ENCODE assay signal across 33 cellular contexts in the genomic region with DNA sequence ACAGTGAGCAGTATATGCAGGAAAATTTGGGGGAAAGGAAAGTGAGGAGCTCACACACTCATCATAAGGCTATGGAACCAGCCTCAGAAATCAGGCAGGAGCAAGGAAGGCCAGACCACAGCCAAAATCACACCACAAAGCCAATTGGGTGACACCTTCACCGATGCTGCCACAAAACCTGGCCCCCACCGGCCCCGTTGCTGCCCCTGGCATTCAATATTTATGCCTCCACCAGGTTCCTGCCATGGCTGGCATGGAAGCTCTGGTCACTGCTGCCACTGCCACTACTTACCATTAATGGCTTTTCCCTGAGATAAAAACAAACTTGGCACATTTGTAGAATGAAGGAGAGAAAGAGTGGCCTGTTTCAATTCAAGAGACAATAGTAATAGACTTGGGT.
"Had no signal": no experiment of that assay in that cellular context is flagged by ENCODE, and none has a peak within 500 bp of the region (broad histone marks: within the 10 kb centered on the region; RNA-seq: fewer than 3 reads in every experiment).

No MANE protein-coding gene starts in this region.

- H3K27ac Mint-ChIP-seq: activated B cell treated with CpG ODN at 0.5 μM for 24 hours; activated CD4-positive, alpha-beta memory T cell treated with anti-CD3 and anti-CD28 coated beads, Interleukin-2, amount 10 ng/mL, durations not matched to agents 7 days and 5 days; activated CD4-positive, alpha-beta T cell treated with anti-CD3 and anti-CD28 coated beads, Interleukin-2, amount 10 ng/mL, durations not matched to agents 24 days and 14 days; activated CD8-positive, alpha-beta memory T cell treated with anti-CD3 and anti-CD28 coated beads, Interleukin-2, amount 10 ng/mL, durations not matched to agents 7 days and 5 days; activated CD8-positive, alpha-beta T cell treated with anti-CD3 and anti-CD28 coated beads, Interleukin-2, amount 10 ng/mL, durations not matched to agents 7 days and 5 days; activated naive CD4-positive, alpha-beta T cell treated with anti-CD3 and anti-CD28 coated beads, Interleukin-2, amount 10 ng/mL, durations not matched to agents 7 days and 5 days; activated naive CD4-positive, alpha-beta T cell treated with anti-CD3 and anti-CD28 coated beads, Interleukin-2, amount 50 U/mL, for 24 hours; activated naive CD8-positive, alpha-beta T cell; activated naive CD8-positive, alpha-beta T cell treated with anti-CD3 and anti-CD28 coated beads, Interleukin-2, amount 10 ng/mL, durations not matched to agents 7 days and 5 days; activated naive CD8-positive, alpha-beta T cell treated with anti-CD3 and anti-CD28 coated beads, Interleukin-2, amount 50 U/mL, for 24 hours; activated T-cell treated with anti-CD3 and anti-CD28 coated beads, Interleukin-2, amount 50 U/mL, for 24 hours; activated T-helper 2 cell treated with anti-CD3 and anti-CD28 coated beads, Interferon-gamma antibody, Interleukin-2, Interleukin-4, amounts not matched to agents 10 μg/mL and 5 μg/mL and 100 μg/mL, durations not matched to agents 14 hours and 24 hours and 36 hours; T-cell; T-helper 2 cell treated with Interferon-gamma antibody and Interleukin-4, amounts not matched to agents 5 μg/mL and 100 μg/mL, for 36 hours had no signal

- H3K27me3 Mint-ChIP-seq: activated B cell treated with CpG ODN at 0.5 μM for 24 hours; activated CD4-positive, alpha-beta memory T cell treated with anti-CD3 and anti-CD28 coated beads, Interleukin-2, amount 10 ng/mL, durations not matched to agents 7 days and 5 days; activated CD8-positive, alpha-beta memory T cell treated with anti-CD3 and anti-CD28 coated beads, Interleukin-2, amount 10 ng/mL, durations not matched to agents 7 days and 5 days; activated naive CD4-positive, alpha-beta T cell treated with anti-CD3 and anti-CD28 coated beads, Interleukin-2, amount 10 ng/mL, durations not matched to agents 7 days and 5 days; activated T-cell treated with anti-CD3 and anti-CD28 coated beads, Interleukin-2, amount 50 U/mL, for 24 hours; T-cell had no signal

- H3K4me3 Mint-ChIP-seq: activated B cell treated with CpG ODN at 0.5 μM for 24 hours; activated CD4-positive, alpha-beta memory T cell treated with anti-CD3 and anti-CD28 coated beads, Interleukin-2, amount 10 ng/mL, durations not matched to agents 7 days and 5 days; activated CD4-positive, alpha-beta T cell treated with anti-CD3 and anti-CD28 coated beads, Interleukin-2, amount 10 ng/mL, durations not matched to agents 24 days and 14 days; activated CD8-positive, alpha-beta memory T cell treated with anti-CD3 and anti-CD28 coated beads, Interleukin-2, amount 10 ng/mL, durations not matched to agents 7 days and 5 days; activated CD8-positive, alpha-beta T cell treated with anti-CD3 and anti-CD28 coated beads, Interleukin-2, amount 10 ng/mL, durations not matched to agents 7 days and 5 days; activated naive CD4-positive, alpha-beta T cell treated with anti-CD3 and anti-CD28 coated beads, Interleukin-2, amount 10 ng/mL, durations not matched to agents 7 days and 5 days; activated naive CD4-positive, alpha-beta T cell treated with anti-CD3 and anti-CD28 coated beads, Interleukin-2, amount 50 U/mL, for 24 hours; activated naive CD8-positive, alpha-beta T cell; activated naive CD8-positive, alpha-beta T cell treated with anti-CD3 and anti-CD28 coated beads, Interleukin-2, amount 10 ng/mL, durations not matched to agents 7 days and 5 days; activated naive CD8-positive, alpha-beta T cell treated with anti-CD3 and anti-CD28 coated beads, Interleukin-2, amount 50 U/mL, for 24 hours; activated T-cell treated with anti-CD3 and anti-CD28 coated beads, Interleukin-2, amount 50 U/mL, for 24 hours; T-cell; T-helper 2 cell treated with Interferon-gamma antibody and Interleukin-4, amounts not matched to agents 5 μg/mL and 100 μg/mL, for 36 hours had no signal

- H3K4me3 ChIP-seq: body of pancreas, breast epithelium had no signal

- H3K36me3 Mint-ChIP-seq: activated CD8-positive, alpha-beta memory T cell treated with anti-CD3 and anti-CD28 coated beads, Interleukin-2, amount 10 ng/mL, durations not matched to agents 7 days and 5 days; activated naive CD4-positive, alpha-beta T cell treated with anti-CD3 and anti-CD28 coated beads, Interleukin-2, amount 10 ng/mL, durations not matched to agents 7 days and 5 days; activated naive CD8-positive, alpha-beta T cell; activated naive CD8-positive, alpha-beta T cell treated with anti-CD3 and anti-CD28 coated beads, Interleukin-2, amount 10 ng/mL, durations not matched to agents 7 days and 5 days had no signal

- ATAC-seq: activated CD8-positive, alpha-beta memory T cell treated with anti-CD3 and anti-CD28 coated beads, Interleukin-2, amount 10 ng/mL, durations not matched to agents 7 days and 5 days; activated CD8-positive, alpha-beta T cell treated with anti-CD3 and anti-CD28 coated beads, Interleukin-2, amount 10 ng/mL, durations not matched to agents 7 days and 5 days; activated naive CD8-positive, alpha-beta T cell treated with anti-CD3 and anti-CD28 coated beads, Interleukin-2, amount 50 U/mL, for 24 hours; body of pancreas; T-cell had no signal

- H3K36me3 ChIP-seq: brain microvascular endothelial cell, breast epithelium had no signal

- H3K4me1 ChIP-seq: body of pancreas, breast epithelium had no signal

- H3K9me3 ChIP-seq: body of pancreas, breast epithelium had no signal

- DNase-seq: activated B cell treated with CpG ODN at 0.5 μM for 24 hours; activated CD4-positive, alpha-beta memory T cell treated with anti-CD3 and anti-CD28 coated beads, Interleukin-2, amount 10 ng/mL, durations not matched to agents 7 days and 5 days; activated CD4-positive, alpha-beta T cell treated with anti-CD3 and anti-CD28 coated beads for 4 hours; activated CD4-positive, alpha-beta T cell treated with anti-CD3 and anti-CD28 coated beads, Interleukin-2, amount 10 ng/mL, durations not matched to agents 24 days and 14 days; activated CD4-positive, alpha-beta T cell treated with anti-CD3 and anti-CD28 coated beads, Interleukin-2, amount 50 U/mL, for 1 hour; activated CD4-positive, alpha-beta T cell treated with anti-CD3 and anti-CD28 coated beads, Interleukin-2, amount 50 U/mL, for 4 hours; activated CD4-positive, CD25-positive, alpha-beta regulatory T cell treated with anti-CD3 and anti-CD28 coated beads, Interleukin-2, amount 50 U/mL, for 72 hours; activated CD8-positive, alpha-beta memory T cell treated with anti-CD3 and anti-CD28 coated beads for 24 hours; activated CD8-positive, alpha-beta memory T cell treated with anti-CD3 and anti-CD28 coated beads, Interleukin-2, amount 10 ng/mL, durations not matched to agents 7 days and 5 days; activated CD8-positive, alpha-beta memory T cell treated with anti-CD3 and anti-CD28 coated beads, Interleukin-2, amount 50 U/mL, for 48 hours; activated CD8-positive, alpha-beta T cell treated with anti-CD3 and anti-CD28 coated beads, Interleukin-2, amount 10 ng/mL, durations not matched to agents 7 days and 5 days; activated effector memory CD4-positive, alpha-beta T cell treated with Interleukin-2 at 50 U/mL for 16 hours; activated gamma-delta T cell; activated naive CD4-positive, alpha-beta T cell treated with anti-CD3 and anti-CD28 coated beads, Interleukin-2, amount 10 ng/mL, durations not matched to agents 7 days and 5 days; activated naive CD4-positive, alpha-beta T cell treated with Interleukin-2 at 50 U/mL for 16 hours; activated naive CD8-positive, alpha-beta T cell treated with anti-CD3 and anti-CD28 coated beads, Interleukin-2, amount 10 ng/mL, durations not matched to agents 7 days and 5 days; activated naive CD8-positive, alpha-beta T cell treated with anti-CD3 and anti-CD28 coated beads, Interleukin-2, amount 50 U/mL, for 24 hours; activated T-cell treated with anti-CD3 and anti-CD28 coated beads, Interleukin-2, amount 50 U/mL, for 24 hours; activated T-cell treated with anti-CD3 and anti-CD28 coated beads, Interleukin-2, amount 50 U/mL, for 48 hours; amniotic stem cell; aorta; body of pancreas; brain microvascular endothelial cell; central memory CD4-positive, alpha-beta T cell; T-cell; T-helper 2 cell; T-helper 9 cell had no signal

- H3K27ac ChIP-seq: body of pancreas, brain microvascular endothelial cell, breast epithelium, VCaP had no signal

- H3K9me3 Mint-ChIP-seq: activated CD4-positive, alpha-beta memory T cell treated with anti-CD3 and anti-CD28 coated beads, Interleukin-2, amount 10 ng/mL, durations not matched to agents 7 days and 5 days; activated CD4-positive, alpha-beta T cell treated with anti-CD3 and anti-CD28 coated beads, Interleukin-2, amount 10 ng/mL, durations not matched to agents 24 days and 14 days; activated naive CD4-positive, alpha-beta T cell treated with anti-CD3 and anti-CD28 coated beads, Interleukin-2, amount 10 ng/mL, durations not matched to agents 7 days and 5 days; activated naive CD4-positive, alpha-beta T cell treated with anti-CD3 and anti-CD28 coated beads, Interleukin-2, amount 50 U/mL, for 24 hours; activated naive CD8-positive, alpha-beta T cell treated with anti-CD3 and anti-CD28 coated beads, Interleukin-2, amount 10 ng/mL, durations not matched to agents 7 days and 5 days; activated naive CD8-positive, alpha-beta T cell treated with anti-CD3 and anti-CD28 coated beads, Interleukin-2, amount 50 U/mL, for 24 hours; activated T-helper 2 cell treated with anti-CD3 and anti-CD28 coated beads, Interferon-gamma antibody, Interleukin-2, Interleukin-4, amounts not matched to agents 10 μg/mL and 5 μg/mL and 100 μg/mL, durations not matched to agents 14 hours and 24 hours and 36 hours; T-helper 2 cell treated with Interferon-gamma antibody and Interleukin-4, amounts not matched to agents 5 μg/mL and 100 μg/mL, for 36 hours had no signal

- H3K4me1 Mint-ChIP-seq: activated B cell treated with CpG ODN at 0.5 μM for 24 hours; activated CD4-positive, alpha-beta memory T cell treated with anti-CD3 and anti-CD28 coated beads, Interleukin-2, amount 10 ng/mL, durations not matched to agents 7 days and 5 days; activated CD4-positive, alpha-beta T cell treated with anti-CD3 and anti-CD28 coated beads, Interleukin-2, amount 10 ng/mL, durations not matched to agents 24 days and 14 days; activated CD8-positive, alpha-beta memory T cell treated with anti-CD3 and anti-CD28 coated beads, Interleukin-2, amount 10 ng/mL, durations not matched to agents 7 days and 5 days; activated naive CD4-positive, alpha-beta T cell treated with anti-CD3 and anti-CD28 coated beads, Interleukin-2, amount 10 ng/mL, durations not matched to agents 7 days and 5 days; activated naive CD4-positive, alpha-beta T cell treated with anti-CD3 and anti-CD28 coated beads, Interleukin-2, amount 50 U/mL, for 24 hours; activated naive CD8-positive, alpha-beta T cell treated with anti-CD3 and anti-CD28 coated beads, Interleukin-2, amount 10 ng/mL, durations not matched to agents 7 days and 5 days; activated naive CD8-positive, alpha-beta T cell treated with anti-CD3 and anti-CD28 coated beads, Interleukin-2, amount 50 U/mL, for 24 hours; T-cell had no signal

- H3K27me3 ChIP-seq: body of pancreas, brain microvascular endothelial cell, breast epithelium had no signal
